In the genomic region with DNA sequence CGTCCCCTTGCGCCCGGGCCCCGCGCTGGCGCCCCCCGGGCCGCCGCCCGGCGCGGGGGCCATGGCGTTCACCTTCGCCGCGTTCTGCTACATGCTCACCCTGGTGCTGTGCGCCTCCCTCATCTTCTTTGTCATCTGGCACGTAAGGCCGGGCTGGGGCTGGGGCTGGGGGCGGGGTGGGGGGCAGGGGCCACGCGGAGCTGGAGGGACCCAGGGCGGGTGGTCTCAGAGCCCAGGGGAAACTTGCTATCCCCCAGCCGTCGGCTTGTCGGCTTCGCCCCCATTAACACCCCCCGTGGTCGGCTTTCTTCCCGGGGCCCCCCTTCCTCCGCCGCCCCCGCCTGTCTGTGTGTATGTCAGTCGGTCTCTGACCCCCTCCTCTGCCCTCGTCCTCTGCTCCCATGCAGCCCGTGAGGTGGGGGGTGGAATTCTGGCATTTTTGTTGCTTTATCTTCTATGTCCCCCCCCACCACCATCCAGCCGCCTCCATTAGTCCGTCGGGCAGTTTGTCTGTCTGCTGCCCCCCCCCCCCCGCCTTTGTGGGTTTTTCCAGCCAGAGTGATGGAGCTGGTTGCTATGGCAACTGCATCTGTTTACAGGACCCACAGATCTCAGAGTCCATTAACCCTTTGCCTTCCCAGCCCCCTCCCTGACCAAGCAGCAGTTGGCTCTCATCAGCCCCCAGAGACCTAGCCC, we compare ENCODE assay signal across 10 cellular contexts. TPM values are rescaled to one million over a fixed set of nuclear protein-coding genes. Genes with fewer than 3 reads are reported as not detected.
DNase-seq lines count a peak whose midpoint lies in the region; ATAC-seq and TF ChIP-seq lines count a peak whose summit lies in the region.
"Had no signal": no experiment of that assay in that cellular context is flagged by ENCODE, and none has a peak within 500 bp of the region (broad histone marks: within the 10 kb centered on the region; RNA-seq: fewer than 3 reads in every experiment).

No MANE protein-coding gene starts in this region.

- H2AFZ ChIP-seq in GM23338 = no peak overlapping the region
- H2AFZ ChIP-seq: parathyroid adenoma had no signal

- H3K27me3 ChIP-seq in GM23338 (ENCODE audit: insufficient read depth) = no peaks in the 10 kb centered on the region
- H3K27me3 ChIP-seq in layer of hippocampus (ENCODE audit: control insufficient read depth, insufficient read depth, low read length) = no peaks in the 10 kb centered on the region
- H3K27me3 ChIP-seq in aorta (ENCODE audit: control insufficient read depth in 1 of 2, insufficient read depth in 2 of 2, low read length in 1 of 2) = no peaks in the 10 kb centered on the region

- DNase-seq in AG09309 (ENCODE audit: low read depth) = no peak
- peak; percentile 76 for DNase-seq in GM23338 (ENCODE audit: low spot score)
- DNase-seq in activated T-cell treated with anti-CD3 and anti-CD28 coated beads, Interleukin-2, amount 50 U/mL, for 72 hours = no peak
- no peak for DNase-seq in aorta
- no peak for DNase-seq in NCI-H2196 (lab: John Stamatoyannopoulos, UW; ENCODE audit: unreplicated experiment)
- no peak for DNase-seq in CD1c-positive myeloid dendritic cell (ENCODE audit: extremely low spot score)
- DNase-seq: NCI-H1694 had no signal

- whole genome bisulfite sequencing in aorta, 2 donors = 3 to 4% methylated on average over 30 to 40 of the region's 40 CpGs

- H3K36me3 ChIP-seq in GM23338 (ENCODE audit: insufficient read depth) = no peaks in the 10 kb centered on the region
- peaks cover 2 to 3% of the 10 kb centered on the region in 2 donors for H3K36me3 ChIP-seq in aorta (ENCODE audit: control insufficient read depth in 1 of 2, insufficient read depth in 2 of 2, low read length in 1 of 2)

- TF ChIP-seq CTCF in AG09309 (IDR thresholded peaks at IDR 0.05; ENCODE audit: control insufficient read depth, insufficient read depth, low read depth, low read length, missing control alignments) (no peak), GM23338 (conservative IDR thresholded peaks at IDR 0.05; ENCODE audit: low read depth in 2 of 2) (no peak)

- intact Hi-C loops in aorta (cut with DNase I) = no loop called here

- peak overlapping the region; percentile 73 for H3K4me3 Mint-ChIP-seq in GM23338
- peak overlapping the region; percentile 67 to 74 for H3K4me3 Mint-ChIP-seq in activated T-cell treated with anti-CD3 and anti-CD28 coated beads, Interleukin-2, amount 50 U/mL, for 72 hours

- H3K9me3 ChIP-seq in aorta (ENCODE audit: control insufficient read depth, low read length) = no peaks in the 10 kb centered on the region

- H3K9me3 Mint-ChIP-seq in GM23338 = no peaks in the 10 kb centered on the region
- H3K9me3 Mint-ChIP-seq in activated T-cell treated with anti-CD3 and anti-CD28 coated beads, Interleukin-2, amount 50 U/mL, for 72 hours = no peaks in the 10 kb centered on the region

- H3K79me2 ChIP-seq in GM23338 (replicated peaks; ENCODE audit: insufficient read depth) = no peaks in the 10 kb centered on the region
- H3K79me2 ChIP-seq: parathyroid adenoma had no signal

- H3K4me3 ChIP-seq in AG09309 (ENCODE audit: control insufficient read depth, low read depth, low read length) (peak overlapping the region; percentile 18; the same call in 1 of the 2 replicates), GM23338 (peak overlapping the region; percentile 53), aorta (ENCODE audit: low read length in 2 of 2) (no peak overlapping the region)

- H4K20me1 ChIP-seq in GM23338 (replicated peaks; ENCODE audit: insufficient read depth) = no peaks in the 10 kb centered on the region; the same call in 1 of the 2 replicates

- H3K27me3 Mint-ChIP-seq in GM23338 (ENCODE audit: insufficient read depth, low read depth, poor library complexity) = peaks cover 26% of the 10 kb centered on the region
- peaks cover 19% of the 10 kb centered on the region for H3K27me3 Mint-ChIP-seq in activated T-cell treated with anti-CD3 and anti-CD28 coated beads, Interleukin-2, amount 50 U/mL, for 72 hours (ENCODE audit: low read depth)

- H3K4me2 ChIP-seq in GM23338 = peak overlapping the region; percentile 86

- no peak for ATAC-seq in GM23338
- ATAC-seq in activated T-cell treated with anti-CD3 and anti-CD28 coated beads, Interleukin-2, amount 50 U/mL, for 72 hours (replicated peaks in 1 of 2) = no peak
- ATAC-seq in aorta (ENCODE audit: low FRiP score) = no peak
- ATAC-seq in HG02870 (IDR thresholded peaks at IDR 0.05; ENCODE audit: unreplicated experiment) = no peak

- no peak overlapping the region for H3K27ac ChIP-seq in GM23338 (ENCODE audit: low read depth)
- H3K27ac ChIP-seq in layer of hippocampus (ENCODE audit: low read depth, low read length) = peak overlapping the region; percentile 35
- H3K27ac ChIP-seq in aorta (ENCODE audit: low read depth in 1 of 2, low read length in 2 of 2) = no peak overlapping the region
- H3K27ac ChIP-seq: parathyroid adenoma had no signal

- no peaks in the 10 kb centered on the region for H3K9me2 ChIP-seq in GM23338 (ENCODE audit: insufficient read depth)

- peaks cover 8% of the 10 kb centered on the region for H3K36me3 Mint-ChIP-seq in GM23338 (ENCODE audit: low read depth)
- peaks cover under 1 to 9% of the 10 kb centered on the region in 2 donors for H3K36me3 Mint-ChIP-seq in activated T-cell treated with anti-CD3 and anti-CD28 coated beads, Interleukin-2, amount 50 U/mL, for 72 hours (ENCODE audit: insufficient read depth in 2 of 2)

- H3F3A ChIP-seq in GM23338 (replicated peaks; ENCODE audit: low read depth) = 0 out of 2 replicates have a peak, but pooled peaks cover 11% of the 10 kb centered on the region

- H3K4me1 Mint-ChIP-seq in GM23338 = peaks cover 32% of the 10 kb centered on the region
- peaks cover 24% of the 10 kb centered on the region for H3K4me1 Mint-ChIP-seq in activated T-cell treated with anti-CD3 and anti-CD28 coated beads, Interleukin-2, amount 50 U/mL, for 72 hours (ENCODE audit: low read depth)

- no peak overlapping the region for H3K27ac Mint-ChIP-seq in GM23338
- no peak overlapping the region for H3K27ac Mint-ChIP-seq in activated T-cell treated with anti-CD3 and anti-CD28 coated beads, Interleukin-2, amount 50 U/mL, for 72 hours

- H3K4me1 ChIP-seq in GM23338 (ENCODE audit: insufficient read depth) = peaks cover 9% of the 10 kb centered on the region
- no peaks in the 10 kb centered on the region for H3K4me1 ChIP-seq in aorta (ENCODE audit: control insufficient read depth in 1 of 2, insufficient read depth in 2 of 2, low read length in 2 of 2)
- H3K4me1 ChIP-seq: parathyroid adenoma had no signal

TF ChIP-seq in GM23338, 12 proteins besides CTCF, POLR2A, EP300 and RAD21 (continues in another document):
- no peak for TF ChIP-seq CREB1 (CRISPR knock-in tag; IDR thresholded peaks at IDR 0.05; ENCODE audit: low read depth)
- no peak for TF ChIP-seq JUNB (IDR thresholded peaks at IDR 0.05; ENCODE audit: unreplicated experiment)

RNA-seq across cellular contexts. Expression of a gene that starts 0.6 kb away (rescaled TPM):
- 9.2 and 10.8 TPM in 2 replicates for total RNA-seq in GM23338 (2014; rRNA removed; shearing (Covaris generic))
- polyA plus RNA-seq in GM23338 (2016; fragmentation: Nextera tagmentation; extraction: Ambion mirVana) = 4.3 and 7.9 TPM in 2 replicates
- 1 to 10 TPM; 1.2 to 3.5 TPM for total RNA-seq in activated T-cell treated with anti-CD3 and anti-CD28 coated beads, Interleukin-2, amount 50 U/mL, for 72 hours
- 1 to 10 TPM in 1 of 2 donors, under 1 TPM in 1; 0.75 to 1.1 TPM for total RNA-seq in aorta
- under 1 TPM in 1 of 2 donors, not detected in 1; 0.18 TPM for polyA plus RNA-seq in aorta

RNA-seq across cellular contexts. Expression of a gene that starts 10.1 kb away (rescaled TPM):
- 92.7 and 99.6 TPM in 2 replicates for total RNA-seq in GM23338 (2014; rRNA removed; shearing (Covaris generic))
- polyA plus RNA-seq in GM23338 (2016; fragmentation: Nextera tagmentation; extraction: Ambion mirVana) = 30.3 and 30.5 TPM in 2 replicates
- 100 to 1,000 TPM; 127 to 139 TPM for total RNA-seq in activated T-cell treated with anti-CD3 and anti-CD28 coated beads, Interleukin-2, amount 50 U/mL, for 72 hours
- 100 to 1,000 TPM; 102 to 111 TPM for total RNA-seq in aorta
- 100 to 1,000 TPM; 125 to 130 TPM for polyA plus RNA-seq in aorta

RNA-seq across cellular contexts. Expression of a gene that starts 10.4 kb away (rescaled TPM):
- total RNA-seq in GM23338 (2014; rRNA removed; shearing (Covaris generic)) = 75.0 and 87.0 TPM in 2 replicates
- polyA plus RNA-seq in GM23338 (2016; fragmentation: Nextera tagmentation; extraction: Ambion mirVana) (71.5 and 75.6 TPM in 2 replicates), aorta (100 to 1,000 TPM in 1 of 2 donors, 10 to 100 TPM in 1; 76.0 to 109 TPM)
- 10 to 100 TPM; 42.9 to 50.8 TPM for total RNA-seq in activated T-cell treated with anti-CD3 and anti-CD28 coated beads, Interleukin-2, amount 50 U/mL, for 72 hours
- 10 to 100 TPM; 73.2 to 75.5 TPM for total RNA-seq in aorta

RNA-seq across cellular contexts. Expression of a gene that starts 13.2 kb away (rescaled TPM):
- total RNA-seq in GM23338 (2014; rRNA removed; shearing (Covaris generic)) = 4.4 and 5.0 TPM in 2 replicates
- polyA plus RNA-seq in GM23338 (2016; fragmentation: Nextera tagmentation; extraction: Ambion mirVana) = 1.0 and 1.2 TPM in 2 replicates
- total RNA-seq in activated T-cell treated with anti-CD3 and anti-CD28 coated beads, Interleukin-2, amount 50 U/mL, for 72 hours = under 1 TPM in 1 of 2 donors, not detected in 1; 0.10 TPM
- total RNA-seq in aorta = under 1 TPM in 1 of 2 donors, not detected in 1; 0.13 TPM
- polyA plus RNA-seq in aorta = not detected

RNA-seq across cellular contexts. Expression of a gene that starts 21.0 kb away (rescaled TPM):
- 31.1 and 40.4 TPM in 2 replicates for total RNA-seq in GM23338 (2014; rRNA removed; shearing (Covaris generic))
- polyA plus RNA-seq in GM23338 (2016; fragmentation: Nextera tagmentation; extraction: Ambion mirVana) (17.8 and 18.3 TPM in 2 replicates), aorta (10 to 100 TPM; 14.8 to 27.0 TPM)
- total RNA-seq in activated T-cell treated with anti-CD3 and anti-CD28 coated beads, Interleukin-2, amount 50 U/mL, for 72 hours = 10 to 100 TPM; 51.9 to 54.8 TPM
- 10 to 100 TPM; 32.4 to 34.3 TPM for total RNA-seq in aorta

Comparison
In these comparisons a context has a peak if more than half of its experiments do, and no peak if none do; other contexts are left out.
1. H3K4me3 ChIP-seq: peak in AG09309 (single experiment) and GM23338 (single experiment); none in aorta (0 of 2).